Comparison of ENCODE assay signal across 8 cellular contexts in genomic region chr9:123834907-123835562, GRCh38.
DNase-seq lines count a peak whose midpoint lies in the region; TF ChIP-seq lines count a peak whose summit lies in the region.

No MANE protein-coding gene starts in this region.

- TF ChIP-seq CTCF in cardiac fibroblast (IDR thresholded peaks at IDR 0.05; ENCODE audit: low read depth, low read length) (no peak), osteocyte (IDR thresholded peaks at IDR 0.05) (no peak)

- peaks cover 14% of the 10 kb centered on the region for H3K9me3 Mint-ChIP-seq in osteocyte (ENCODE audit: unreplicated experiment)

- DNase-seq in NCI-H1092 treated with DMSO at 0.1 percent for 48 hours (lab: John Stamatoyannopoulos, UW) (peak; percentile 19), NCI-H1092 (lab: John Stamatoyannopoulos, UW) (no peak), Kasumi-1 (lab: John Stamatoyannopoulos, UW) (peak; percentile 85 to 93), cardiac fibroblast (ENCODE audit: low read depth in 2 of 2) (peak; percentile 43 to 54), osteocyte (ENCODE audit: extremely low spot score, unreplicated experiment) (no peak), HuH-7.5 (ENCODE audit: low spot score) (no peak), HPDE6-E6E7 (ENCODE audit: extremely low spot score) (no peak), LoVo (ENCODE audit: low spot score) (no peak)

- H3K27ac Mint-ChIP-seq in osteocyte (ENCODE audit: unreplicated experiment): peak overlapping the region; percentile 27

- H3K27me3 Mint-ChIP-seq in osteocyte (ENCODE audit: unreplicated experiment): no peaks in the 10 kb centered on the region

- peaks cover 15% of the 10 kb centered on the region for H3K36me3 Mint-ChIP-seq in osteocyte (ENCODE audit: unreplicated experiment)

- peak overlapping the region in 1 of 2 donors; percentile 22 for H3K4me3 ChIP-seq in cardiac fibroblast (replicated peaks in 1 of 2; ENCODE audit: low read depth in 2 of 2, low read length in 2 of 2)

- H3K4me3 Mint-ChIP-seq in osteocyte (ENCODE audit: unreplicated experiment): peak overlapping the region; percentile 15

- H3K4me1 Mint-ChIP-seq in osteocyte (ENCODE audit: unreplicated experiment): peaks cover 17% of the 10 kb centered on the region

Comparison
In these comparisons a context has a peak if more than half of its experiments do, and no peak if none do; other contexts are left out.
1. DNase-seq: peak in NCI-H1092 treated with DMSO at 0.1 percent for 48 hours (single experiment), Kasumi-1 (2 of 2) and cardiac fibroblast (2 of 2); none in NCI-H1092 (single experiment), osteocyte (single experiment), HuH-7.5 (single experiment), HPDE6-E6E7 (single experiment) and LoVo (single experiment).